In genomic region chr9:130860458-130861316, GRCh38 we compare ENCODE assay signal across 10 cellular contexts. TPM values are rescaled to one million over a fixed set of nuclear protein-coding genes. Genes with fewer than 3 reads are reported as not detected.
DNase-seq lines count a peak whose midpoint lies in the region; ATAC-seq and TF ChIP-seq lines count a peak whose summit lies in the region.
"Had no signal": no experiment of that assay in that cellular context is flagged by ENCODE, and none has a peak within 500 bp of the region (broad histone marks: within the 10 kb centered on the region; RNA-seq: fewer than 3 reads in every experiment).

No MANE protein-coding gene starts in this region.

- 52 to 54% methylated on average over 28 of the region's 28 CpGs for WGBS in esophagus, 2 donors

- intact Hi-C loops in activated CD8-positive, alpha-beta T cell treated with anti-CD3 and anti-CD28 coated beads for 36 hours (cut with micrococcal nuclease), result loop anchor here (5.0 to 10.0 kb wide), 2 partner anchors 88 to 156 kb away; no protein-coding TSS in a partner anchor

- no peak for TF ChIP-seq CTCF in activated CD8-positive, alpha-beta T cell treated with anti-CD3 and anti-CD28 coated beads for 36 hours (IDR thresholded peaks at IDR 0.05)

- H3K4me3 ChIP-seq in esophagus (ENCODE audit: low read depth in 1 of 2, low read length in 2 of 2) (no peak overlapping the region), muscle layer of colon (ENCODE audit: low read depth in 1 of 2, low read length in 2 of 2) (peak overlapping the region in 1 of 2 donors; percentile 6)
- H3K4me3 ChIP-seq: A549 had no signal

- H3K9ac ChIP-seq in muscle layer of colon (ENCODE audit: low read length), result peak overlapping the region; percentile 31

- no peaks in the 10 kb centered on the region for H3K27me3 Mint-ChIP-seq in activated CD8-positive, alpha-beta T cell treated with anti-CD3 and anti-CD28 coated beads, Interleukin-2, amount 10 ng/mL, durations not matched to agents 7 days and 5 days (ENCODE audit: low read depth)
- H3K27me3 Mint-ChIP-seq in activated CD8-positive, alpha-beta T cell treated with anti-CD3 and anti-CD28 coated beads for 36 hours, result no peaks in the 10 kb centered on the region

- no peak overlapping the region for H3K4me3 Mint-ChIP-seq in activated CD8-positive, alpha-beta T cell treated with anti-CD3 and anti-CD28 coated beads, Interleukin-2, amount 10 ng/mL, durations not matched to agents 7 days and 5 days
- H3K4me3 Mint-ChIP-seq in activated CD8-positive, alpha-beta T cell treated with anti-CD3 and anti-CD28 coated beads for 36 hours, result no peak overlapping the region
- H3K4me3 Mint-ChIP-seq: activated T-cell treated with anti-CD3 and anti-CD28 coated beads, Interleukin-2, amount 50 U/mL, for 72 hours had no signal

- no peaks in the 10 kb centered on the region for H3K9me3 Mint-ChIP-seq in activated CD8-positive, alpha-beta T cell treated with anti-CD3 and anti-CD28 coated beads, Interleukin-2, amount 10 ng/mL, durations not matched to agents 7 days and 5 days (ENCODE audit: insufficient read depth)
- no peaks in the 10 kb centered on the region for H3K9me3 Mint-ChIP-seq in activated CD8-positive, alpha-beta T cell treated with anti-CD3 and anti-CD28 coated beads for 36 hours
- H3K9me3 Mint-ChIP-seq: activated T-cell treated with anti-CD3 and anti-CD28 coated beads, Interleukin-2, amount 50 U/mL, for 72 hours had no signal

- CTCF ChIA-PET in activated CD8-positive, alpha-beta T cell treated with anti-CD3 and anti-CD28 coated beads, Interleukin-2, amount 10 ng/mL, durations not matched to agents 7 days and 5 days (lab: Charles Lee), result interaction anchor here (1.7 kb wide), 1 partner anchor 160 kb away, joined by 7 read pairs; no protein-coding TSS in a partner anchor
- CTCF ChIA-PET in activated CD8-positive, alpha-beta T cell treated with anti-CD3 and anti-CD28 coated beads for 36 hours (lab: Charles Lee), result interaction anchor here (1.1 to 6.3 kb wide), 2 partner anchors 10 to 154 kb away, joined by 3 to 51 read pairs; no protein-coding TSS in a partner anchor

- POLR2A ChIA-PET in activated CD8-positive, alpha-beta T cell treated with anti-CD3 and anti-CD28 coated beads, Interleukin-2, amount 10 ng/mL, durations not matched to agents 7 days and 5 days (lab: Charles Lee), result no interaction called here
- POLR2A ChIA-PET in activated CD8-positive, alpha-beta T cell treated with anti-CD3 and anti-CD28 coated beads for 36 hours (lab: Charles Lee), result no interaction called here

- H3K4me1 ChIP-seq in esophagus (ENCODE audit: control insufficient read depth in 2 of 2, insufficient read depth in 2 of 2, low read length in 1 of 2), result peaks cover 0 to 10% of the 10 kb centered on the region in 2 donors
- peaks cover 83% of the 10 kb centered on the region for H3K4me1 ChIP-seq in muscle layer of colon (ENCODE audit: insufficient read depth, low read length)

- peak; percentile 39 for ATAC-seq in activated CD8-positive, alpha-beta T cell treated with anti-CD3 and anti-CD28 coated beads, Interleukin-2, amount 10 ng/mL, durations not matched to agents 7 days and 5 days
- ATAC-seq in activated CD8-positive, alpha-beta T cell treated with anti-CD3 and anti-CD28 coated beads for 36 hours, result no peak
- no peak for ATAC-seq in GM18861 (IDR thresholded peaks at IDR 0.05; ENCODE audit: unreplicated experiment)
- no peak for ATAC-seq in HG02610 (IDR thresholded peaks at IDR 0.05; ENCODE audit: unreplicated experiment)
- no peak for ATAC-seq in stimulated activated naive CD8-positive, alpha-beta T cell treated with anti-CD3 and anti-CD28 coated beads, Interleukin-15, Interleukin-2, amounts not matched to agents 100 U/mL and 50 U/mL, for 24 hours
- ATAC-seq in GM21529 (IDR thresholded peaks at IDR 0.05; ENCODE audit: unreplicated experiment), result no peak
- ATAC-seq: activated T-cell treated with anti-CD3 and anti-CD28 coated beads, Interleukin-2, amount 50 U/mL, for 72 hours had no signal

- H3K27ac ChIP-seq in esophagus (ENCODE audit: low read depth in 2 of 2, low read length in 1 of 2) (peak overlapping the region; percentile 62 to 73), muscle layer of colon (ENCODE audit: low read depth, low read length) (peak overlapping the region; percentile 50)
- H3K27ac ChIP-seq: A549 had no signal

- DNase-seq in activated CD8-positive, alpha-beta T cell treated with anti-CD3 and anti-CD28 coated beads, Interleukin-2, amount 10 ng/mL, durations not matched to agents 7 days and 5 days, result no peak
- no peak for DNase-seq in activated CD8-positive, alpha-beta T cell treated with anti-CD3 and anti-CD28 coated beads for 36 hours
- DNase-seq in stimulated activated naive CD8-positive, alpha-beta T cell treated with anti-CD3 and anti-CD28 coated beads, Interleukin-15, Interleukin-2, amounts not matched to agents 100 U/mL and 50 U/mL, for 24 hours, result no peak
- DNase-seq: activated T-cell treated with anti-CD3 and anti-CD28 coated beads, Interleukin-2, amount 50 U/mL, for 72 hours had no signal

- H3K36me3 ChIP-seq in esophagus (ENCODE audit: control insufficient read depth in 2 of 2, insufficient read depth in 2 of 2, low read length in 1 of 2) (peaks cover 3 to 25% of the 10 kb centered on the region in 2 donors), muscle layer of colon (ENCODE audit: insufficient read depth, low read length) (peaks cover 52% of the 10 kb centered on the region)

- no peak overlapping the region for H3K27ac Mint-ChIP-seq in activated CD8-positive, alpha-beta T cell treated with anti-CD3 and anti-CD28 coated beads, Interleukin-2, amount 10 ng/mL, durations not matched to agents 7 days and 5 days
- H3K27ac Mint-ChIP-seq in activated CD8-positive, alpha-beta T cell treated with anti-CD3 and anti-CD28 coated beads for 36 hours, result no peak overlapping the region
- H3K27ac Mint-ChIP-seq: activated T-cell treated with anti-CD3 and anti-CD28 coated beads, Interleukin-2, amount 50 U/mL, for 72 hours had no signal

- peaks cover 7% of the 10 kb centered on the region for H3K36me3 Mint-ChIP-seq in activated CD8-positive, alpha-beta T cell treated with anti-CD3 and anti-CD28 coated beads, Interleukin-2, amount 10 ng/mL, durations not matched to agents 7 days and 5 days (ENCODE audit: low read depth)
- H3K36me3 Mint-ChIP-seq in activated CD8-positive, alpha-beta T cell treated with anti-CD3 and anti-CD28 coated beads for 36 hours (ENCODE audit: low read depth), result no peaks in the 10 kb centered on the region

- no peaks in the 10 kb centered on the region for H3K4me1 Mint-ChIP-seq in activated CD8-positive, alpha-beta T cell treated with anti-CD3 and anti-CD28 coated beads, Interleukin-2, amount 10 ng/mL, durations not matched to agents 7 days and 5 days (ENCODE audit: low read depth)
- H3K4me1 Mint-ChIP-seq in activated CD8-positive, alpha-beta T cell treated with anti-CD3 and anti-CD28 coated beads for 36 hours (ENCODE audit: low read depth), result no peaks in the 10 kb centered on the region

- no peaks in the 10 kb centered on the region for H3K9me3 ChIP-seq in esophagus (ENCODE audit: control insufficient read depth in 2 of 2, insufficient read depth in 1 of 2, low read depth in 1 of 2, low read length in 1 of 2)
- no peaks in the 10 kb centered on the region for H3K9me3 ChIP-seq in muscle layer of colon (ENCODE audit: low read length)
- H3K9me3 ChIP-seq: A549 had no signal

- H3K27me3 ChIP-seq in esophagus (ENCODE audit: control insufficient read depth in 1 of 2, insufficient read depth in 2 of 2, low read length in 2 of 2) (no peaks in the 10 kb centered on the region), muscle layer of colon (ENCODE audit: control insufficient read depth in 1 of 2, insufficient read depth in 2 of 2, low read length in 2 of 2) (no peaks in the 10 kb centered on the region)

RNA-seq across cellular contexts. Expression of gene ABL1, which starts 25.6 kb away (rescaled TPM):
- total RNA-seq in activated CD8-positive, alpha-beta T cell treated with anti-CD3 and anti-CD28 coated beads, Interleukin-2, amount 10 ng/mL, durations not matched to agents 7 days and 5 days, result 10 to 100 TPM; 31.7 to 34.1 TPM
- 10 to 100 TPM; 30.2 to 33.0 TPM for total RNA-seq in activated CD8-positive, alpha-beta T cell treated with anti-CD3 and anti-CD28 coated beads for 36 hours
- polyA plus RNA-seq in esophagus, result 10 to 100 TPM; 13.6 to 19.0 TPM

RNA-seq across cellular contexts. Expression of gene QRFP, which starts 35.9 kb away (rescaled TPM):
- total RNA-seq in activated CD8-positive, alpha-beta T cell treated with anti-CD3 and anti-CD28 coated beads, Interleukin-2, amount 10 ng/mL, durations not matched to agents 7 days and 5 days, result not detected
- total RNA-seq in activated CD8-positive, alpha-beta T cell treated with anti-CD3 and anti-CD28 coated beads for 36 hours, result not detected
- polyA plus RNA-seq in esophagus, result under 1 TPM; 0.08 to 0.16 TPM
- total RNA-seq: activated T-cell treated with anti-CD3 and anti-CD28 coated beads, Interleukin-2, amount 50 U/mL, for 72 hours had no signal
- polyA plus RNA-seq: A549 had no signal
